15 cellular contexts compared by ENCODE assay signal in the genomic region with DNA sequence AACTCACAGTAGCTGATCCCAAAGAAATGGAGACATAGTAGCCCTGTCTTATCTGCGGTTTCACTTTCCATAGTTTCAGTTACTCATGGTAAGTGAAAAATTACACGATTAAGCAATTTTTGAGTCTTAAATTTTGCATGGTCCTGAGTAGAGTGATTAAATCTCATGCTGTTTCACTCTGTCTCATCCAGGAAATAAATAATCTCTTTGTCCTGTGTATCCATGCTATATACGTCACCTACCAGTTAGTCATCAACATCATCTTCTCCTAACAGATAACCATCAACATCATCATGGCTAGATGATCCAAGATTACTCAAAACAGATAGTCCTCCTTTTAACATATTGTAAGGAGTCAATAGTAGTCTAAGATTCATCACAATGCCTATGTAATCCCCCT.
DNase-seq lines count a peak whose midpoint lies in the region; ATAC-seq, FAIRE-seq and TF ChIP-seq lines count a peak whose summit lies in the region.
"Had no signal": no experiment of that assay in that cellular context is flagged by ENCODE, and none has a peak within 500 bp of the region (broad histone marks: within the 10 kb centered on the region; RNA-seq: fewer than 3 reads in every experiment).

No MANE protein-coding gene starts in this region.

- no peak for TF ChIP-seq RAD21 in A549 (conservative IDR thresholded peaks at IDR 0.05 in 1 of 2, IDR thresholded peaks at IDR 0.05 in 1 of 2)

- H3K27me3 ChIP-seq in fibroblast of lung (ENCODE audit: control insufficient read depth, insufficient read depth, low read length): no peaks in the 10 kb centered on the region
- no peaks in the 10 kb centered on the region for H3K27me3 ChIP-seq in dorsolateral prefrontal cortex
- no peaks in the 10 kb centered on the region for H3K27me3 ChIP-seq in CD4-positive, alpha-beta memory T cell (ENCODE audit: insufficient read depth, low read length)

- no peaks in the 10 kb centered on the region for H4K20me1 ChIP-seq in fibroblast of lung (ENCODE audit: control insufficient read depth, extremely low read depth, insufficient read depth, low read length)

- H3K4me1 Mint-ChIP-seq in activated CD8-positive, alpha-beta memory T cell treated with anti-CD3 and anti-CD28 coated beads, Interleukin-2, amount 10 ng/mL, durations not matched to agents 7 days and 5 days: no peaks in the 10 kb centered on the region
- H3K4me1 Mint-ChIP-seq in CD4-positive, alpha-beta memory T cell: no peaks in the 10 kb centered on the region
- H3K4me1 Mint-ChIP-seq: H9 had no signal

- H3K79me2 ChIP-seq in fibroblast of lung (ENCODE audit: control insufficient read depth, insufficient read depth, low read length): no peaks in the 10 kb centered on the region

- WGBS in A549 (ENCODE audit: missing lambda C conversion rate): 53% methylated on average over 3 of the region's 3 CpGs

- no peak overlapping the region for H3K4me3 ChIP-seq in A549
- no peak overlapping the region for H3K4me3 ChIP-seq in fibroblast of lung (replicated peaks in 1 of 4; ENCODE audit: control extremely low read depth in 1 of 4, insufficient read depth in 1 of 4, low read depth in 3 of 4, low read length in 4 of 4)
- no peak overlapping the region for H3K4me3 ChIP-seq in dorsolateral prefrontal cortex
- no peak overlapping the region for H3K4me3 ChIP-seq in CD4-positive, alpha-beta memory T cell (ENCODE audit: low read length in 2 of 2)
- H3K4me3 ChIP-seq: SK-N-MC had no signal

- H3K36me3 Mint-ChIP-seq in activated CD8-positive, alpha-beta memory T cell treated with anti-CD3 and anti-CD28 coated beads, Interleukin-2, amount 10 ng/mL, durations not matched to agents 7 days and 5 days: no peaks in the 10 kb centered on the region
- H3K36me3 Mint-ChIP-seq in CD4-positive, alpha-beta memory T cell: no peaks in the 10 kb centered on the region
- H3K36me3 Mint-ChIP-seq: CD4-positive, CD25-positive, alpha-beta regulatory T cell had no signal

- CTCF ChIA-PET in A549 (lab: Yijun Ruan, JAX): no interaction called here
- CTCF ChIA-PET in activated CD8-positive, alpha-beta memory T cell treated with anti-CD3 and anti-CD28 coated beads, Interleukin-2, amount 10 ng/mL, durations not matched to agents 7 days and 5 days (lab: Charles Lee): no interaction called here
- CTCF ChIA-PET in CD4-positive, alpha-beta memory T cell (lab: Charles Lee; ENCODE audit: partially characterized antibody): no interaction called here

- H2AFZ ChIP-seq in fibroblast of lung (ENCODE audit: low read length): no peak overlapping the region

- no peak overlapping the region for H3K9ac ChIP-seq in fibroblast of lung (ENCODE audit: insufficient read depth, low read length)

- no peaks in the 10 kb centered on the region for H3K4me1 ChIP-seq in A549
- H3K4me1 ChIP-seq in fibroblast of lung (ENCODE audit: control insufficient read depth, extremely low read depth, insufficient read depth, low read length): no peaks in the 10 kb centered on the region
- H3K4me1 ChIP-seq in CD4-positive, alpha-beta memory T cell (ENCODE audit: insufficient read depth, low read length): no peaks in the 10 kb centered on the region

- H3K27ac ChIP-seq in A549 (no peak overlapping the region), fibroblast of lung (ENCODE audit: insufficient read depth, low read length) (no peak overlapping the region), dorsolateral prefrontal cortex (no peak overlapping the region)
- H3K27ac ChIP-seq in CD4-positive, alpha-beta memory T cell (ENCODE audit: low read depth, low read length): no peak overlapping the region
- H3K27ac ChIP-seq: SK-N-MC had no signal

- POLR2A ChIA-PET in A549 (lab: Yijun Ruan, JAX): no interaction called here
- POLR2A ChIA-PET in CD4-positive, alpha-beta memory T cell (lab: Charles Lee; ENCODE audit: partially characterized antibody): no interaction called here

- DNase-seq in A549 (ENCODE audit: low read depth in 1 of 2, low spot score in 1 of 2): peak in 1 of 2 experiments; percentile 27
- peak; percentile 43 for DNase-seq in HCEC 1CT
- peak; percentile 24 for DNase-seq in RPMI7951 (ENCODE audit: low read depth)
- peak; percentile 8 to 12 for DNase-seq in fibroblast of lung (ENCODE audit: low read depth in 2 of 2)
- DNase-seq in activated CD8-positive, alpha-beta memory T cell treated with anti-CD3 and anti-CD28 coated beads, Interleukin-2, amount 10 ng/mL, durations not matched to agents 7 days and 5 days: no peak
- no peak for DNase-seq in NAMALWA (ENCODE audit: low spot score)
- no peak for DNase-seq in dorsolateral prefrontal cortex
- no peak for DNase-seq in CD4-positive, alpha-beta memory T cell
- DNase-seq: AML-193; CD4-positive, CD25-positive, alpha-beta regulatory T cell; H9; NCI-H1105; NCI-H187; NCI-H446 treated with DMSO at 0.1 percent for 48 hours had no signal

- no peak for FAIRE-seq in A549 (lab: Jason Lieb, UNC)

- TF ChIP-seq POLR2A in A549 (IDR thresholded peaks at IDR 0.05; ENCODE audit: low read length): no peak

- H3K9me3 ChIP-seq in A549 (no peaks in the 10 kb centered on the region), fibroblast of lung (ENCODE audit: control insufficient read depth, insufficient read depth, low read depth, low read length) (no peaks in the 10 kb centered on the region)
- H3K9me3 ChIP-seq in CD4-positive, alpha-beta memory T cell (ENCODE audit: control insufficient read depth in 1 of 2, low read length in 2 of 2): peaks cover 0 to 4% of the 10 kb centered on the region in 2 donors

- intact Hi-C loops in dorsolateral prefrontal cortex (cut with DNase I): no loop called here
- intact Hi-C loops in CD4-positive, alpha-beta memory T cell (cut with micrococcal nuclease): no loop called here

- TF ChIP-seq EP300 in A549 (IDR thresholded peaks at IDR 0.05): no peak

- H3K27ac Mint-ChIP-seq in activated CD8-positive, alpha-beta memory T cell treated with anti-CD3 and anti-CD28 coated beads, Interleukin-2, amount 10 ng/mL, durations not matched to agents 7 days and 5 days: no peak overlapping the region
- H3K27ac Mint-ChIP-seq in CD4-positive, alpha-beta memory T cell: no peak overlapping the region
- H3K27ac Mint-ChIP-seq: CD4-positive, CD25-positive, alpha-beta regulatory T cell had no signal

- no peak overlapping the region for H3K4me2 ChIP-seq in A549
- H3K4me2 ChIP-seq in fibroblast of lung (ENCODE audit: extremely low read depth, insufficient read depth, low read length): no peak overlapping the region

- peak in 1 of 2 experiments; percentile 34; a peak in 2 of 6 replicates for ATAC-seq in A549
- ATAC-seq in activated CD8-positive, alpha-beta memory T cell treated with anti-CD3 and anti-CD28 coated beads, Interleukin-2, amount 10 ng/mL, durations not matched to agents 7 days and 5 days: no peak

- peaks cover 9% of the 10 kb centered on the region for H3K9me3 Mint-ChIP-seq in activated CD8-positive, alpha-beta memory T cell treated with anti-CD3 and anti-CD28 coated beads, Interleukin-2, amount 10 ng/mL, durations not matched to agents 7 days and 5 days (ENCODE audit: low read depth)
- peaks cover under 1 to 10% (median 4%) of the 10 kb centered on the region in 8 donors for H3K9me3 Mint-ChIP-seq in CD4-positive, alpha-beta memory T cell
- H3K9me3 Mint-ChIP-seq: H9 had no signal

- H3K36me3 ChIP-seq in fibroblast of lung (ENCODE audit: control insufficient read depth, insufficient read depth, low read length): no peaks in the 10 kb centered on the region
- H3K36me3 ChIP-seq in CD4-positive, alpha-beta memory T cell (ENCODE audit: insufficient read depth, low read length): no peaks in the 10 kb centered on the region

- H3K27me3 Mint-ChIP-seq in activated CD8-positive, alpha-beta memory T cell treated with anti-CD3 and anti-CD28 coated beads, Interleukin-2, amount 10 ng/mL, durations not matched to agents 7 days and 5 days: no peaks in the 10 kb centered on the region
- H3K27me3 Mint-ChIP-seq in CD4-positive, alpha-beta memory T cell: no peaks in the 10 kb centered on the region
- H3K27me3 Mint-ChIP-seq: CD4-positive, CD25-positive, alpha-beta regulatory T cell had no signal

- no peak for TF ChIP-seq CTCF in A549 (IDR thresholded peaks at IDR 0.05)
- TF ChIP-seq CTCF in fibroblast of lung (conservative IDR thresholded peaks at IDR 0.05 in 1 of 2, IDR thresholded peaks at IDR 0.05 in 1 of 2; ENCODE audit: low read depth in 1 of 2, low read length in 2 of 2): no peak
- no peak for TF ChIP-seq CTCF in dorsolateral prefrontal cortex (IDR thresholded peaks at IDR 0.05 in 54 of 56, conservative IDR thresholded peaks at IDR 0.05 in 2 of 56; ENCODE audit: low read depth in 1 of 56, partially characterized antibody in 56 of 56)

- no peak overlapping the region for H3K4me3 Mint-ChIP-seq in activated CD8-positive, alpha-beta memory T cell treated with anti-CD3 and anti-CD28 coated beads, Interleukin-2, amount 10 ng/mL, durations not matched to agents 7 days and 5 days
- no peak overlapping the region for H3K4me3 Mint-ChIP-seq in CD4-positive, alpha-beta memory T cell
- H3K4me3 Mint-ChIP-seq: CD4-positive, CD25-positive, alpha-beta regulatory T cell; H9 had no signal

TF ChIP-seq in A549, 52 proteins besides CTCF, POLR2A, EP300 and RAD21:
- TF ChIP-seq SREBF2 (IDR thresholded peaks at IDR 0.05) (no peak), FOSB (CRISPR knock-in tag; IDR thresholded peaks at IDR 0.05) (no peak), GATA3 (IDR thresholded peaks at IDR 0.05; ENCODE audit: borderline replicate concordance) (peak; percentile 21; the same call in 1 of the 2 replicates), ZSCAN20 (CRISPR knock-in tag; IDR thresholded peaks at IDR 0.05) (no peak)
- TF ChIP-seq, protein P1, sequence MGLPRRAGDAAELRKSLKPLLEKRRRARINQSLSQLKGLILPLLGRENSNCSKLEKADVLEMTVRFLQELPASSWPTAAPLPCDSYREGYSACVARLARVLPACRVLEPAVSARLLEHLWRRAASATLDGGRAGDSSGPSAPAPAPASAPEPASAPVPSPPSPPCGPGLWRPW (IDR thresholded peaks at IDR 0.05): no peak
- TF ChIP-seq, protein P2, sequence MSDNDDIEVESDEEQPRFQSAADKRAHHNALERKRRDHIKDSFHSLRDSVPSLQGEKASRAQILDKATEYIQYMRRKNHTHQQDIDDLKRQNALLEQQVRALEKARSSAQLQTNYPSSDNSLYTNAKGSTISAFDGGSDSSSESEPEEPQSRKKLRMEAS (IDR thresholded peaks at IDR 0.05): no peak

Comparison
In these comparisons a context has a peak if more than half of its experiments do, and no peak if none do; other contexts are left out.
1. DNase-seq: peak in HCEC 1CT (single experiment), RPMI7951 (single experiment) and fibroblast of lung (2 of 2); none in activated CD8-positive, alpha-beta memory T cell treated with anti-CD3 and anti-CD28 coated beads, Interleukin-2, amount 10 ng/mL, durations not matched to agents 7 days and 5 days (single experiment), NAMALWA (single experiment), dorsolateral prefrontal cortex (0 of 10) and CD4-positive, alpha-beta memory T cell (0 of 5).